28 cellular contexts compared by ENCODE assay signal in the genomic region with DNA sequence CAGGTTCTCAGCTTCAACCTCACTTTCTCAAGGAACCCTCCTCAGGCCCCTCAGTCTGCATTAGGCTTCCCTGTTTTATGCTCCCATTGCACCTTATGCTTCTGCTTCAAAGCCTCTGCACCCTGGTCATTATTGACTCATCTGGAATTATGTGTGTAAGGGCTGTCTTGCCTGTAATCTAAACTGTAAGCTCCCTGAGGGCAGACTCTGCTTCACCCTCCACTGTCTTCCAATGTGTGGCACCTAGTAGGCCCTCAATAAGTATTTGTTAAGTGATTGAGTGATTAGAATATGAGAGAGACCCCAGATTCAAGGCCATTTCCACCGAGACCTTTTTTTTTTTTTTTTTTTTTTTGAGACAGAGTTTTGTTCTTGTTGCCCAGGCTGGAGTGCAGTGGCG.
DNase-seq lines count a peak whose midpoint lies in the region; ATAC-seq and TF ChIP-seq lines count a peak whose summit lies in the region.
"Had no signal": no experiment of that assay in that cellular context is flagged by ENCODE, and none has a peak within 500 bp of the region (broad histone marks: within the 10 kb centered on the region; RNA-seq: fewer than 3 reads in every experiment).

No MANE protein-coding gene starts in this region.

- H3K27ac ChIP-seq in skin epidermis = peak overlapping the region in 14 of 21 experiments; percentile 33 to 97 (median 86)
- H3K27ac ChIP-seq: left ventricle myocardium inferior, neutrophil, SJCRH30 had no signal

- no peak for DNase-seq in activated CD8-positive, alpha-beta memory T cell treated with anti-CD3 and anti-CD28 coated beads, Interleukin-2, amount 10 ng/mL, durations not matched to agents 7 days and 5 days
- no peak for DNase-seq in activated CD8-positive, alpha-beta memory T cell treated with anti-CD3 and anti-CD28 coated beads, Interleukin-2, amount 50 U/mL, for 4 hours
- DNase-seq in HFFc6 = no peak
- DNase-seq in NAMALWA (ENCODE audit: low spot score) = no peak
- no peak for DNase-seq in GM13977 (ENCODE audit: low spot score)
- no peak for DNase-seq in activated T-helper 2 cell treated with anti-CD3 and anti-CD28 coated beads, Interferon-gamma antibody, Interleukin-2, Interleukin-4, amounts not matched to agents 10 μg/mL and 5 μg/mL and 100 μg/mL, durations not matched to agents 14 hours and 24 hours and 36 hours (ENCODE audit: low spot score)
- DNase-seq: BE2C, Caco-2, DMS79, GDM1, glutamatergic neuron, HCEC 1CT, KG1, left ventricle myocardium inferior, MM.1S, NCI-H1417 treated with DMSO at 0.1 percent for 48 hours, NCI-H2081 treated with DMSO at 0.1 percent for 48 hours, NCI-H226, NCI-H69, SJCRH30, stomach, tibial artery had no signal

- peak overlapping the region; percentile 65 for H3K27ac Mint-ChIP-seq in activated CD8-positive, alpha-beta memory T cell treated with anti-CD3 and anti-CD28 coated beads, Interleukin-2, amount 10 ng/mL, durations not matched to agents 7 days and 5 days
- peak overlapping the region; percentile 99 for H3K27ac Mint-ChIP-seq in HFFc6
- H3K27ac Mint-ChIP-seq in activated naive CD8-positive, alpha-beta T cell = peak overlapping the region; percentile 10
- no peak overlapping the region for H3K27ac Mint-ChIP-seq in activated T-helper 2 cell treated with anti-CD3 and anti-CD28 coated beads, Interferon-gamma antibody, Interleukin-2, Interleukin-4, amounts not matched to agents 10 μg/mL and 5 μg/mL and 100 μg/mL, durations not matched to agents 14 hours and 24 hours and 36 hours
- H3K27ac Mint-ChIP-seq: progenitor cell of endocrine pancreas had no signal

- intact Hi-C loops in activated T-helper 2 cell treated with anti-CD3 and anti-CD28 coated beads, Interferon-gamma antibody, Interleukin-2, Interleukin-4, amounts not matched to agents 10 μg/mL and 5 μg/mL and 100 μg/mL, durations not matched to agents 14 hours and 24 hours and 36 hours (cut with micrococcal nuclease) = loop anchor here (5.0 kb wide), 1 partner anchor 75 kb away; no protein-coding TSS in a partner anchor

- H3K4me3 ChIP-seq in skin epidermis = no peak overlapping the region
- H3K4me3 ChIP-seq: left ventricle myocardium inferior, SJCRH30, stomach, tibial artery had no signal

- no peak for ATAC-seq in activated CD8-positive, alpha-beta memory T cell treated with anti-CD3 and anti-CD28 coated beads, Interleukin-2, amount 10 ng/mL, durations not matched to agents 7 days and 5 days
- ATAC-seq: activated CD4-positive, CD25-positive, alpha-beta regulatory T cell treated with anti-CD3 and anti-CD28 coated beads, Interleukin-2, amount 50 U/mL, for 24 hours had no signal

- CTCF ChIA-PET in activated CD8-positive, alpha-beta memory T cell treated with anti-CD3 and anti-CD28 coated beads, Interleukin-2, amount 10 ng/mL, durations not matched to agents 7 days and 5 days (lab: Charles Lee) = interaction anchor here (0.7 to 5.9 kb wide), 10 partner anchors 10 to 169 kb away, joined by 3 to 50 read pairs (median 4); no protein-coding TSS in a partner anchor

- H3K27me3 Mint-ChIP-seq in activated CD8-positive, alpha-beta memory T cell treated with anti-CD3 and anti-CD28 coated beads, Interleukin-2, amount 10 ng/mL, durations not matched to agents 7 days and 5 days = no peaks in the 10 kb centered on the region
- H3K27me3 Mint-ChIP-seq in HFFc6 (ENCODE audit: insufficient read depth) = peaks cover 3% of the 10 kb centered on the region; the same call in 1 of the 2 replicates
- H3K27me3 Mint-ChIP-seq in activated naive CD8-positive, alpha-beta T cell = no peaks in the 10 kb centered on the region
- H3K27me3 Mint-ChIP-seq in activated T-helper 2 cell treated with anti-CD3 and anti-CD28 coated beads, Interferon-gamma antibody, Interleukin-2, Interleukin-4, amounts not matched to agents 10 μg/mL and 5 μg/mL and 100 μg/mL, durations not matched to agents 14 hours and 24 hours and 36 hours (ENCODE audit: low read depth) = no peaks in the 10 kb centered on the region
- H3K27me3 Mint-ChIP-seq: brain, progenitor cell of endocrine pancreas had no signal

- in situ Hi-C loops in GM13977 (cut with MboI; ENCODE audit: low pct_unique_long_range_greater_than_20kb, low sequenced_read_pairs, unreplicated experiment) = no loop called here

- H3K4me1 Mint-ChIP-seq in activated CD8-positive, alpha-beta memory T cell treated with anti-CD3 and anti-CD28 coated beads, Interleukin-2, amount 10 ng/mL, durations not matched to agents 7 days and 5 days = peaks cover 90% of the 10 kb centered on the region
- H3K4me1 Mint-ChIP-seq in HFFc6 (ENCODE audit: low read depth) = peaks cover 47% of the 10 kb centered on the region
- peaks cover 52% of the 10 kb centered on the region for H3K4me1 Mint-ChIP-seq in activated naive CD8-positive, alpha-beta T cell (ENCODE audit: low read depth)
- H3K4me1 Mint-ChIP-seq in activated T-helper 2 cell treated with anti-CD3 and anti-CD28 coated beads, Interferon-gamma antibody, Interleukin-2, Interleukin-4, amounts not matched to agents 10 μg/mL and 5 μg/mL and 100 μg/mL, durations not matched to agents 14 hours and 24 hours and 36 hours (ENCODE audit: low read depth) = peaks cover 49% of the 10 kb centered on the region
- H3K4me1 Mint-ChIP-seq: brain had no signal

- H3K9me3 Mint-ChIP-seq in activated CD8-positive, alpha-beta memory T cell treated with anti-CD3 and anti-CD28 coated beads, Interleukin-2, amount 10 ng/mL, durations not matched to agents 7 days and 5 days (ENCODE audit: low read depth) = no peaks in the 10 kb centered on the region
- peaks cover 3% of the 10 kb centered on the region; the same call in 1 of the 2 replicates for H3K9me3 Mint-ChIP-seq in HFFc6
- H3K9me3 Mint-ChIP-seq in activated naive CD8-positive, alpha-beta T cell (ENCODE audit: low read depth) = no peaks in the 10 kb centered on the region
- no peaks in the 10 kb centered on the region for H3K9me3 Mint-ChIP-seq in activated T-helper 2 cell treated with anti-CD3 and anti-CD28 coated beads, Interferon-gamma antibody, Interleukin-2, Interleukin-4, amounts not matched to agents 10 μg/mL and 5 μg/mL and 100 μg/mL, durations not matched to agents 14 hours and 24 hours and 36 hours

- H3K36me3 Mint-ChIP-seq in activated CD8-positive, alpha-beta memory T cell treated with anti-CD3 and anti-CD28 coated beads, Interleukin-2, amount 10 ng/mL, durations not matched to agents 7 days and 5 days = peaks cover 55% of the 10 kb centered on the region
- H3K36me3 Mint-ChIP-seq in HFFc6 (ENCODE audit: low read depth) = peaks cover 4% of the 10 kb centered on the region
- peaks cover 13% of the 10 kb centered on the region for H3K36me3 Mint-ChIP-seq in activated naive CD8-positive, alpha-beta T cell
- peaks cover 40% of the 10 kb centered on the region for H3K36me3 Mint-ChIP-seq in activated T-helper 2 cell treated with anti-CD3 and anti-CD28 coated beads, Interferon-gamma antibody, Interleukin-2, Interleukin-4, amounts not matched to agents 10 μg/mL and 5 μg/mL and 100 μg/mL, durations not matched to agents 14 hours and 24 hours and 36 hours (ENCODE audit: low read depth)

- H3K4me3 Mint-ChIP-seq in activated CD8-positive, alpha-beta memory T cell treated with anti-CD3 and anti-CD28 coated beads, Interleukin-2, amount 10 ng/mL, durations not matched to agents 7 days and 5 days = no peak overlapping the region
- no peak overlapping the region for H3K4me3 Mint-ChIP-seq in HFFc6
- no peak overlapping the region for H3K4me3 Mint-ChIP-seq in activated naive CD8-positive, alpha-beta T cell
- H3K4me3 Mint-ChIP-seq in activated T-helper 2 cell treated with anti-CD3 and anti-CD28 coated beads, Interferon-gamma antibody, Interleukin-2, Interleukin-4, amounts not matched to agents 10 μg/mL and 5 μg/mL and 100 μg/mL, durations not matched to agents 14 hours and 24 hours and 36 hours (ENCODE audit: low read depth) = no peak overlapping the region
- H3K4me3 Mint-ChIP-seq: brain had no signal

- TF ChIP-seq CTCF in HFFc6 (IDR thresholded peaks at IDR 0.05) (no peak), GM13977 (IDR thresholded peaks at IDR 0.05; ENCODE audit: extremely low read depth, insufficient read depth, missing control alignments) (no peak)
